8 cellular contexts compared by ENCODE assay signal in the genomic region with DNA sequence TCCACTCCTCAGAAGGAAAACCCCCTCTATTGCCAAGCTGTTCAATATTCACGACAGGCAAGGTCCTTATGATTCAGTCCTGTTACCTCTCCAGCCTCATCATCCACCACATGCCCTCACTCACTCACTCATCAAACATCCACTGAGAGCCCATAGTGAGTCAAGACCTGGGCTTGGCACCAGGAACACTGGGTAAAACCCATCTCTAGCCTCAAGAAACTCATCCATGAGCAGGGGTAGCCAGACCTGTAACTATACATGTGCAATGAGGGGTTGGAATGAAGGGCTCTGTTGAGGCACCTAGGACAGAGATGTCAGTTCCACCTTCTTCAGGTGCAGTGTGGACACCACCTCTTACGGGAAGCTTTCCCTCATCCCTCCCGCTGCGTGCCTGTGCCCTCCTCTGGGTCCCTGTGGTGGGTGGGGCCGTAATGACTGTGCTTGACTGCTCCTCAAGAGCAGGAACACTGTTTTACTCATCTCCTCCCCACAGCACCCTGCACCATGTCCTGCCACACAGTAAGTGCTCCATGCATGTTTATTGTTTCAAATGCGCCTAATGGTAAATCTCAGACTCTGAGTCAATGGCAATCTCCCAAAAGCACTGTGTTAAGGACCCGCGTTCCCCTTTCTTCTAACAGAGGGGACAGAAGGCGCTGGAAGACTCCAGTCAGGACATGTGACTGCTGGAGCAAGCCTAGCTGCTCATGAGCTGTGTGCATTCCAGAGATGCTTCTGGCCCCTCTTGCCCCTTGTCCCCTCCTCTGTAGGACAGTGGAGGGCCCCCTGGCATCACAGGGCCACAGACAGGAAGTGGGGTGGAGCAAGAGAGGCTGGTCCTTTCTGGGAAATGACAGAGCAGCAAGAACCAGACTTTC.
DNase-seq lines count a peak whose midpoint lies in the region; ATAC-seq, FAIRE-seq and TF ChIP-seq lines count a peak whose summit lies in the region.

No MANE protein-coding gene starts in this region.

- H3K36me3 ChIP-seq in kidney epithelial cell (ENCODE audit: control insufficient read depth, insufficient read depth, low read length) = peaks cover 3% of the 10 kb centered on the region

- peaks cover 18% of the 10 kb centered on the region for H3K36me3 Mint-ChIP-seq in activated naive CD4-positive, alpha-beta T cell treated with anti-CD3 and anti-CD28 coated beads, Interleukin-2, amount 10 ng/mL, durations not matched to agents 7 days and 5 days

- H3K4me3 ChIP-seq in kidney epithelial cell (ENCODE audit: low read depth, low read length) = no peak overlapping the region

- FAIRE-seq in GM12891 (lab: Jason Lieb, UNC) = no peak
- FAIRE-seq in urothelium cell line (lab: Jason Lieb, UNC) = no peak

- CTCF ChIA-PET in activated naive CD4-positive, alpha-beta T cell treated with anti-CD3 and anti-CD28 coated beads, Interleukin-2, amount 10 ng/mL, durations not matched to agents 7 days and 5 days (lab: Charles Lee) = no interaction called here

- 0 out of 2 replicates have a peak, but pooled peaks have one; percentile 16 for TF ChIP-seq POLR2A in GM12891 (IDR thresholded peaks at IDR 0.05; ENCODE audit: low read depth, low read length)

- H3K4me3 Mint-ChIP-seq in activated naive CD4-positive, alpha-beta T cell treated with anti-CD3 and anti-CD28 coated beads, Interleukin-2, amount 10 ng/mL, durations not matched to agents 7 days and 5 days = no peak overlapping the region

- ATAC-seq in HG02763 (IDR thresholded peaks at IDR 0.05; ENCODE audit: unreplicated experiment) = peak; percentile 36

- H3K27me3 ChIP-seq in kidney epithelial cell (ENCODE audit: control insufficient read depth, insufficient read depth, low read length) = no peaks in the 10 kb centered on the region

- TF ChIP-seq CTCF in kidney epithelial cell (IDR thresholded peaks at IDR 0.05; ENCODE audit: insufficient read depth, low read length, poor library complexity, severe bottlenecking) = no peak

- H3K27me3 Mint-ChIP-seq in activated naive CD4-positive, alpha-beta T cell treated with anti-CD3 and anti-CD28 coated beads, Interleukin-2, amount 10 ng/mL, durations not matched to agents 7 days and 5 days = no peaks in the 10 kb centered on the region

- no peak for DNase-seq in GM12891 (ENCODE audit: insufficient read length, low spot score)
- no peak for DNase-seq in activated naive CD4-positive, alpha-beta T cell treated with anti-CD3 and anti-CD28 coated beads, Interleukin-2, amount 10 ng/mL, durations not matched to agents 7 days and 5 days
- peak; percentile 59 for DNase-seq in kidney epithelial cell (ENCODE audit: low read depth)
- DNase-seq in urothelium cell line (ENCODE audit: low spot score) = peak; percentile 13
- no peak for DNase-seq in DMS153 treated with DMSO at 0.1 percent for 48 hours (lab: John Stamatoyannopoulos, UW; ENCODE audit: unreplicated experiment)
- no peak for DNase-seq in DMS79 treated with DMSO at 0.1 percent for 48 hours (lab: John Stamatoyannopoulos, UW)
- DNase-seq in COLO829 (ENCODE audit: low spot score) = no peak

- peak overlapping the region; percentile 72 for H3K27ac Mint-ChIP-seq in activated naive CD4-positive, alpha-beta T cell treated with anti-CD3 and anti-CD28 coated beads, Interleukin-2, amount 10 ng/mL, durations not matched to agents 7 days and 5 days

- H3K9me3 Mint-ChIP-seq in activated naive CD4-positive, alpha-beta T cell treated with anti-CD3 and anti-CD28 coated beads, Interleukin-2, amount 10 ng/mL, durations not matched to agents 7 days and 5 days = peaks cover 11% of the 10 kb centered on the region

- peaks cover 41% of the 10 kb centered on the region for H3K4me1 Mint-ChIP-seq in activated naive CD4-positive, alpha-beta T cell treated with anti-CD3 and anti-CD28 coated beads, Interleukin-2, amount 10 ng/mL, durations not matched to agents 7 days and 5 days

TF ChIP-seq in GM12891, 5 proteins besides CTCF, POLR2A, EP300 and RAD21:
- no peak for TF ChIP-seq SPI1 (IDR thresholded peaks at IDR 0.05; ENCODE audit: low read depth, low read length)
- no peak for TF ChIP-seq PAX5 (IDR thresholded peaks at IDR 0.05; ENCODE audit: insufficient read depth, low read length, severe bottlenecking)
- no peak; the same call in 1 of the 2 replicates for TF ChIP-seq POLR2AphosphoS5 (IDR thresholded peaks at IDR 0.05; ENCODE audit: low read depth, low read length)
- no peak for TF ChIP-seq TAF1 (IDR thresholded peaks at IDR 0.05; ENCODE audit: low read depth, low read length)
- no peak for TF ChIP-seq POU2F2 (IDR thresholded peaks at IDR 0.05; ENCODE audit: low read depth, low read length)

Comparison
In these comparisons a context has a peak if more than half of its experiments do, and no peak if none do; other contexts are left out.
1. DNase-seq: peak in kidney epithelial cell (single experiment) and urothelium cell line (single experiment); none in GM12891 (single experiment), activated naive CD4-positive, alpha-beta T cell treated with anti-CD3 and anti-CD28 coated beads, Interleukin-2, amount 10 ng/mL, durations not matched to agents 7 days and 5 days (single experiment), DMS153 treated with DMSO at 0.1 percent for 48 hours (single experiment), DMS79 treated with DMSO at 0.1 percent for 48 hours (single experiment) and COLO829 (single experiment).